Comparison of ENCODE assay signal across 23 cellular contexts in the genomic region with DNA sequence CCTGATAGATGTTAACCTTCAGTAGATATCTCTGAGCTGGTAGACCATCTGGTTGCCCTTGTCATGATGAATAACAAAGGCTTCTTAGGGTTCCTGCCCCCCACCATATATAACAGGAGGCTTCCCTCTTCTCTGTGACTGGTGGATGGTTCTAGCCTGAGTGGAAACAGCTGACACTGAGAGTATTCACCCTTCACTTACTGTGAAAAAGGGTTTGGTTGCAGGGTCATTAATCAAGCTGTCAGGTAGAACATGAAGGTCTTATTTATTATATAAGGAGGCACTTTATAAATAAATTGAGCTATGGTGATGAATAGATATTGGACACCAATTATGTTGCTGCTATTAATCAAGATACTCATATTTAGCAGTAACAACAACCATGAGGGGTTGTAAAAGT. TPM values are rescaled to one million over a fixed set of nuclear protein-coding genes. Genes with fewer than 3 reads are reported as not detected.
"Had no signal": no experiment of that assay in that cellular context is flagged by ENCODE, and none has a peak within 500 bp of the region (broad histone marks: within the 10 kb centered on the region; RNA-seq: fewer than 3 reads in every experiment).

No MANE protein-coding gene starts in this region.

- ATAC-seq: activated CD4-positive, CD25-positive, alpha-beta regulatory T cell treated with anti-CD3 and anti-CD28 coated beads, Interleukin-2, amount 50 U/mL, for 24 hours; activated CD8-positive, alpha-beta T cell treated with anti-CD3 and anti-CD28 coated beads for 36 hours; activated T-cell treated with anti-CD3 and anti-CD28 coated beads, Interleukin-2, amount 50 U/mL, for 72 hours had no signal

- H3K9me3 ChIP-seq: Peyer's patch, SJCRH30, SK-N-SH had no signal

- H3K4me1 Mint-ChIP-seq: activated naive CD4-positive, alpha-beta T cell treated with anti-CD3 and anti-CD28 coated beads, Interleukin-2, amount 10 ng/mL, durations not matched to agents 7 days and 5 days; activated naive CD8-positive, alpha-beta T cell treated with anti-CD3 and anti-CD28 coated beads for 36 hours had no signal

- H3K27ac Mint-ChIP-seq: activated CD8-positive, alpha-beta T cell treated with anti-CD3 and anti-CD28 coated beads for 36 hours; activated naive CD4-positive, alpha-beta T cell treated with anti-CD3 and anti-CD28 coated beads, Interleukin-2, amount 10 ng/mL, durations not matched to agents 7 days and 5 days; activated naive CD8-positive, alpha-beta T cell treated with anti-CD3 and anti-CD28 coated beads for 36 hours; activated T-cell treated with anti-CD3 and anti-CD28 coated beads, Interleukin-2, amount 50 U/mL, for 72 hours; activated T-helper 2 cell treated with anti-CD3 and anti-CD28 coated beads, Interferon-gamma antibody, Interleukin-2, Interleukin-4, amounts not matched to agents 10 μg/mL and 5 μg/mL and 100 μg/mL, durations not matched to agents 14 hours and 24 hours and 36 hours; dendritic cell treated with granulocyte-macrophage colony-stimulating factor and Interleukin-4, amounts not matched to agents 40 ng/mL and 50 ng/mL, for 4 days had no signal

- H3K36me3 Mint-ChIP-seq: activated naive CD4-positive, alpha-beta T cell treated with anti-CD3 and anti-CD28 coated beads, Interleukin-2, amount 10 ng/mL, durations not matched to agents 7 days and 5 days; activated naive CD8-positive, alpha-beta T cell treated with anti-CD3 and anti-CD28 coated beads for 36 hours had no signal

- DNase-seq: activated CD4-positive, alpha-beta T cell treated with anti-CD3 and anti-CD28 coated beads for 4 hours; activated CD8-positive, alpha-beta memory T cell treated with anti-CD3 and anti-CD28 coated beads, Interleukin-2, amount 50 U/mL, for 4 hours; activated CD8-positive, alpha-beta T cell treated with anti-CD3 and anti-CD28 coated beads for 36 hours; activated gamma-delta T cell treated with Interleukin-2 at 50 U/mL for 16 hours; activated naive CD4-positive, alpha-beta T cell treated with anti-CD3 and anti-CD28 coated beads, Interleukin-2, amount 10 ng/mL, durations not matched to agents 7 days and 5 days; activated naive CD8-positive, alpha-beta T cell treated with anti-CD3 and anti-CD28 coated beads for 36 hours; activated T-cell treated with anti-CD3 and anti-CD28 coated beads, Interleukin-2, amount 50 U/mL, for 72 hours; brain microvascular endothelial cell; cerebellar nuclear complex; Kasumi-1; KBM-7; NCI-H1694; NCI-H2029; NCI-H526; Peyer's patch; Right ventricle myocardium superior; SJCRH30; SK-N-SH; SW 1271 had no signal

- H3K4me3 Mint-ChIP-seq: activated CD8-positive, alpha-beta T cell treated with anti-CD3 and anti-CD28 coated beads for 36 hours; activated naive CD4-positive, alpha-beta T cell treated with anti-CD3 and anti-CD28 coated beads, Interleukin-2, amount 10 ng/mL, durations not matched to agents 7 days and 5 days; activated naive CD8-positive, alpha-beta T cell treated with anti-CD3 and anti-CD28 coated beads for 36 hours; activated T-cell treated with anti-CD3 and anti-CD28 coated beads, Interleukin-2, amount 50 U/mL, for 72 hours; dendritic cell treated with granulocyte-macrophage colony-stimulating factor and Interleukin-4, amounts not matched to agents 40 ng/mL and 50 ng/mL, for 4 days had no signal

- H3K27me3 Mint-ChIP-seq: activated naive CD4-positive, alpha-beta T cell treated with anti-CD3 and anti-CD28 coated beads, Interleukin-2, amount 10 ng/mL, durations not matched to agents 7 days and 5 days; dendritic cell treated with granulocyte-macrophage colony-stimulating factor and Interleukin-4, amounts not matched to agents 40 ng/mL and 50 ng/mL, for 4 days had no signal

RNA-seq across cellular contexts. Expression of a gene that starts 58.6 kb away (rescaled TPM):
- total RNA-seq: activated CD8-positive, alpha-beta T cell treated with anti-CD3 and anti-CD28 coated beads for 36 hours; activated naive CD8-positive, alpha-beta T cell treated with anti-CD3 and anti-CD28 coated beads for 36 hours; activated T-cell treated with anti-CD3 and anti-CD28 coated beads, Interleukin-2, amount 50 U/mL, for 72 hours; activated T-helper 2 cell treated with anti-CD3 and anti-CD28 coated beads, Interferon-gamma antibody, Interleukin-2, Interleukin-4, amounts not matched to agents 10 μg/mL and 5 μg/mL and 100 μg/mL, durations not matched to agents 14 hours and 24 hours and 36 hours; T-helper 1 cell treated with Interleukin-12 subunit alpha and Interleukin-12 subunit beta and Interleukin-4 antibody, amounts not matched to agents 30 ng/mL and 1 ng/mL, for 36 hours had no signal
